ENCODE assay signal across 25 cellular contexts in genomic region chr20:39328347-39328746, GRCh38.
"Had no signal": no experiment of that assay in that cellular context is flagged by ENCODE, and none has a peak within 500 bp of the region (broad histone marks: within the 10 kb centered on the region; RNA-seq: fewer than 3 reads in every experiment).

No MANE protein-coding gene starts in this region.

- H3K9me3 Mint-ChIP-seq: mesothelial cell of epicardium; naive B cell; natural killer cell; stimulated activated effector memory CD8-positive, alpha-beta T cell treated with anti-CD3 and anti-CD28 coated beads, Interleukin-12 subunit alpha, Interleukin-12 subunit beta, amount 100 ng/mL, for 72 hours; stimulated activated naive CD8-positive, alpha-beta T cell treated with anti-CD3 and anti-CD28 coated beads, Interleukin-15, Interleukin-2, amounts not matched to agents 100 ng/mL and 50 ng/mL, for 24 hours had no signal

- H3K27ac ChIP-seq: hepatocyte, left ventricle myocardium inferior, ovary, prostate gland, skin epidermis, spleen, suprapubic skin, thoracic aorta, tibial artery, upper lobe of right lung had no signal

- H3K9me3 ChIP-seq: left ventricle myocardium inferior, ovary, prostate gland, spleen, suprapubic skin, thoracic aorta, tibial artery, upper lobe of right lung had no signal

- H3K36me3 Mint-ChIP-seq: mesothelial cell of epicardium; naive B cell; natural killer cell; stimulated activated effector memory CD8-positive, alpha-beta T cell treated with anti-CD3 and anti-CD28 coated beads, Interleukin-12 subunit alpha, Interleukin-12 subunit beta, amount 100 ng/mL, for 72 hours had no signal

- H3K36me3 ChIP-seq: left ventricle myocardium inferior, ovary, prostate gland, spleen, suprapubic skin, thoracic aorta, tibial artery, upper lobe of right lung had no signal

- H3K4me1 ChIP-seq: left ventricle myocardium inferior, prostate gland, spleen, tibial artery, upper lobe of right lung had no signal

- H3K27ac Mint-ChIP-seq: mesothelial cell of epicardium; naive B cell; natural killer cell; stimulated activated effector memory CD8-positive, alpha-beta T cell treated with anti-CD3 and anti-CD28 coated beads, Interleukin-12 subunit alpha, Interleukin-12 subunit beta, amount 100 ng/mL, for 72 hours; stimulated activated naive CD8-positive, alpha-beta T cell treated with anti-CD3 and anti-CD28 coated beads, Interleukin-15, Interleukin-2, amounts not matched to agents 100 ng/mL and 50 ng/mL, for 24 hours had no signal

- H3K4me1 Mint-ChIP-seq: mesothelial cell of epicardium; naive B cell; natural killer cell; stimulated activated effector memory CD8-positive, alpha-beta T cell treated with anti-CD3 and anti-CD28 coated beads, Interleukin-12 subunit alpha, Interleukin-12 subunit beta, amount 100 ng/mL, for 72 hours had no signal

- ATAC-seq: natural killer cell; right cardiac atrium; sciatic nerve; stimulated activated effector memory CD8-positive, alpha-beta T cell treated with anti-CD3 and anti-CD28 coated beads, Interleukin-12 subunit alpha, Interleukin-12 subunit beta, amount 100 ng/mL, for 72 hours; upper lobe of right lung had no signal

- DNase-seq: islet precursor cell; left ventricle myocardium inferior; mesendoderm; naive B cell; natural killer cell; ovary; posterior cingulate gyrus; retina; right cardiac atrium; spleen; stimulated activated CD4-positive, alpha-beta T cell treated with anti-CD3 and anti-CD28 coated beads, Interleukin-4, amount 100 ng/mL, for 24 hours; stimulated activated naive CD4-positive, alpha-beta T cell; tibial artery; trophoblast cell; upper lobe of right lung had no signal

- H3K4me3 Mint-ChIP-seq: mesothelial cell of epicardium; naive B cell; natural killer cell; stimulated activated effector memory CD8-positive, alpha-beta T cell treated with anti-CD3 and anti-CD28 coated beads, Interleukin-12 subunit alpha, Interleukin-12 subunit beta, amount 100 ng/mL, for 72 hours; stimulated activated naive CD8-positive, alpha-beta T cell treated with anti-CD3 and anti-CD28 coated beads, Interleukin-15, Interleukin-2, amounts not matched to agents 100 ng/mL and 50 ng/mL, for 24 hours had no signal

- H3K4me3 ChIP-seq: hepatocyte, left ventricle myocardium inferior, lung, ovary, prostate gland, skin epidermis, spleen, suprapubic skin, thoracic aorta, tibial artery, upper lobe of right lung had no signal

- H3K27me3 ChIP-seq: hepatocyte, ovary, spleen, suprapubic skin, tibial artery, upper lobe of right lung had no signal
